ENCODE assay signal across 8 cellular contexts in genomic region chr20:8853805-8854338, GRCh38.
DNase-seq lines count a peak whose midpoint lies in the region; ATAC-seq and TF ChIP-seq lines count a peak whose summit lies in the region.

No MANE protein-coding gene starts in this region.

- no peaks in the 10 kb centered on the region for H3K27me3 ChIP-seq in brain microvascular endothelial cell (replicated peaks)

- in situ Hi-C loops in brain microvascular endothelial cell (cut with HindIII; ENCODE audit: low pct_ligation_motif_present, low sequenced_read_pairs), result no loop called here

- H3K4me1 Mint-ChIP-seq in immature natural killer cell, result no peaks in the 10 kb centered on the region
- no peaks in the 10 kb centered on the region for H3K4me1 Mint-ChIP-seq in stimulated activated effector memory CD8-positive, alpha-beta T cell treated with anti-CD3 and anti-CD28 coated beads, Interleukin-12 subunit alpha, Interleukin-12 subunit beta, amount 100 ng/mL, for 72 hours

- no peaks in the 10 kb centered on the region for H3K36me3 ChIP-seq in brain microvascular endothelial cell (replicated peaks)

- H3K4me3 Mint-ChIP-seq in immature natural killer cell, result no peak overlapping the region
- no peak overlapping the region for H3K4me3 Mint-ChIP-seq in stimulated activated effector memory CD8-positive, alpha-beta T cell treated with anti-CD3 and anti-CD28 coated beads, Interleukin-12 subunit alpha, Interleukin-12 subunit beta, amount 100 ng/mL, for 72 hours

- ATAC-seq in GM21381 (IDR thresholded peaks at IDR 0.05; ENCODE audit: unreplicated experiment), result peak; percentile 90
- peak; percentile 70 for ATAC-seq in stimulated activated effector memory CD8-positive, alpha-beta T cell treated with anti-CD3 and anti-CD28 coated beads, Interleukin-12 subunit alpha, Interleukin-12 subunit beta, amount 100 ng/mL, for 72 hours

- no peak overlapping the region for H3K4me3 ChIP-seq in brain microvascular endothelial cell (ENCODE audit: low read depth, low read length)

- H3K27ac ChIP-seq in brain microvascular endothelial cell, result peak overlapping the region; percentile 44

- peak; percentile 59 for DNase-seq in Daoy (ENCODE audit: low read depth)
- DNase-seq in HPDE6-E6E7 (ENCODE audit: extremely low spot score), result peak; percentile 74
- peak; percentile 86 for DNase-seq in NCI-H748 treated with DMSO at 0.1 percent for 48 hours (lab: John Stamatoyannopoulos, UW)
- peak; percentile 78 for DNase-seq in brain microvascular endothelial cell
- DNase-seq in immature natural killer cell, result peak; percentile 19 to 24 (median 22)
- no peak for DNase-seq in stimulated activated effector memory CD8-positive, alpha-beta T cell treated with anti-CD3 and anti-CD28 coated beads, Interleukin-12 subunit alpha, Interleukin-12 subunit beta, amount 100 ng/mL, for 72 hours (ENCODE audit: low spot score in 2 of 2)
- no peak for DNase-seq in activated gamma-delta T cell treated with Interleukin-2 at 50 U/mL for 16 hours

- no peak overlapping the region for H3K27ac Mint-ChIP-seq in immature natural killer cell
- H3K27ac Mint-ChIP-seq in stimulated activated effector memory CD8-positive, alpha-beta T cell treated with anti-CD3 and anti-CD28 coated beads, Interleukin-12 subunit alpha, Interleukin-12 subunit beta, amount 100 ng/mL, for 72 hours, result no peak overlapping the region

- H3K27me3 Mint-ChIP-seq in immature natural killer cell (ENCODE audit: low read depth in 3 of 3), result no peaks in the 10 kb centered on the region

- no peaks in the 10 kb centered on the region for H3K36me3 Mint-ChIP-seq in immature natural killer cell
- H3K36me3 Mint-ChIP-seq in stimulated activated effector memory CD8-positive, alpha-beta T cell treated with anti-CD3 and anti-CD28 coated beads, Interleukin-12 subunit alpha, Interleukin-12 subunit beta, amount 100 ng/mL, for 72 hours, result no peaks in the 10 kb centered on the region

- peak; percentile 82 for TF ChIP-seq CTCF in brain microvascular endothelial cell (IDR thresholded peaks at IDR 0.05; ENCODE audit: low read depth, low read length, missing control alignments)

- H3K9me3 Mint-ChIP-seq in immature natural killer cell, result no peaks in the 10 kb centered on the region
- no peaks in the 10 kb centered on the region for H3K9me3 Mint-ChIP-seq in stimulated activated effector memory CD8-positive, alpha-beta T cell treated with anti-CD3 and anti-CD28 coated beads, Interleukin-12 subunit alpha, Interleukin-12 subunit beta, amount 100 ng/mL, for 72 hours

Comparison
In these comparisons a context has a peak if more than half of its experiments do, and no peak if none do; other contexts are left out.
1. DNase-seq: peak in Daoy (single experiment), HPDE6-E6E7 (single experiment), NCI-H748 treated with DMSO at 0.1 percent for 48 hours (single experiment), brain microvascular endothelial cell (single experiment) and immature natural killer cell (3 of 3); none in stimulated activated effector memory CD8-positive, alpha-beta T cell treated with anti-CD3 and anti-CD28 coated beads, Interleukin-12 subunit alpha, Interleukin-12 subunit beta, amount 100 ng/mL, for 72 hours (0 of 2) and activated gamma-delta T cell treated with Interleukin-2 at 50 U/mL for 16 hours (single experiment).